Comparison of ENCODE assay signal across 8 cellular contexts in genomic region chr1:212665241-212666115, GRCh38. TPM values are rescaled to one million over a fixed set of nuclear protein-coding genes. Genes with fewer than 3 reads are reported as not detected.
DNase-seq lines count a peak whose midpoint lies in the region; ATAC-seq and TF ChIP-seq lines count a peak whose summit lies in the region.

No MANE protein-coding gene starts in this region.

- TF ChIP-seq CTCF in parathyroid adenoma (IDR thresholded peaks at IDR 0.05) (peak; percentile 78), tibial artery (IDR thresholded peaks at IDR 0.05) (peak; percentile 93 to 96)

- H3K4me3 ChIP-seq in parathyroid adenoma (ENCODE audit: low read depth, low read length) (peak overlapping the region; percentile 57), tibial artery (peak overlapping the region; percentile 54 to 60)

- peak overlapping the region; percentile 93 for H3K4me2 ChIP-seq in parathyroid adenoma (ENCODE audit: low read length)

- H3K36me3 ChIP-seq in parathyroid adenoma (ENCODE audit: control insufficient read depth, insufficient read depth, low read length), result no peaks in the 10 kb centered on the region
- H3K36me3 ChIP-seq in tibial artery, result no peaks in the 10 kb centered on the region

- peak overlapping the region; percentile 85 for H2AFZ ChIP-seq in parathyroid adenoma

- intact Hi-C loops in Right ventricle myocardium superior (cut with DNase I), result no loop called here
- intact Hi-C loops in tibial artery (cut with DNase I; ENCODE audit: low total_unique reads), result loop anchor here (10.0 kb wide), 1 partner anchor 119 kb away; no protein-coding TSS in a partner anchor

- H3K4me3 Mint-ChIP-seq in activated naive CD4-positive, alpha-beta T cell treated with anti-CD3 and anti-CD28 coated beads, Interleukin-2, amount 50 U/mL, for 24 hours, result peak overlapping the region; percentile 83

- ATAC-seq in GM21825 (IDR thresholded peaks at IDR 0.05; ENCODE audit: unreplicated experiment) (peak; percentile 92), Right ventricle myocardium superior (ENCODE audit: poor library complexity) (peak; percentile 99)

- no peaks in the 10 kb centered on the region for H3K4me1 ChIP-seq in parathyroid adenoma
- H3K4me1 ChIP-seq in tibial artery, result peaks cover 0 to 25% (median 7%) of the 10 kb centered on the region in 4 donors

- H3K27me3 ChIP-seq in parathyroid adenoma (ENCODE audit: control insufficient read depth, insufficient read depth, low read length), result no peaks in the 10 kb centered on the region
- H3K27me3 ChIP-seq in tibial artery, result no peaks in the 10 kb centered on the region

- DNase-seq in Daoy (ENCODE audit: low read depth), result peak; percentile 87
- peak; percentile 85 for DNase-seq in LHCN-M2 (ENCODE audit: low read depth)
- DNase-seq in SK-MEL-5 (ENCODE audit: low read depth, low spot score), result peak; percentile 65
- DNase-seq in Right ventricle myocardium superior, result peak; percentile 90
- peak; percentile 81 to 89 for DNase-seq in tibial artery

- peak overlapping the region; percentile 76 for H3K27ac Mint-ChIP-seq in activated naive CD4-positive, alpha-beta T cell treated with anti-CD3 and anti-CD28 coated beads, Interleukin-2, amount 50 U/mL, for 24 hours

- H3K79me2 ChIP-seq in parathyroid adenoma, result no peaks in the 10 kb centered on the region

- H3K9me3 ChIP-seq in parathyroid adenoma (ENCODE audit: control insufficient read depth, low read length) (no peaks in the 10 kb centered on the region), tibial artery (no peaks in the 10 kb centered on the region)

- peaks cover 5% of the 10 kb centered on the region for H3K4me1 Mint-ChIP-seq in activated naive CD4-positive, alpha-beta T cell treated with anti-CD3 and anti-CD28 coated beads, Interleukin-2, amount 50 U/mL, for 24 hours

- H3K36me3 Mint-ChIP-seq in activated naive CD4-positive, alpha-beta T cell treated with anti-CD3 and anti-CD28 coated beads, Interleukin-2, amount 50 U/mL, for 24 hours, result no peaks in the 10 kb centered on the region

- peaks cover 3% of the 10 kb centered on the region for H3K27me3 Mint-ChIP-seq in activated naive CD4-positive, alpha-beta T cell treated with anti-CD3 and anti-CD28 coated beads, Interleukin-2, amount 50 U/mL, for 24 hours

- H3K9me3 Mint-ChIP-seq in activated naive CD4-positive, alpha-beta T cell treated with anti-CD3 and anti-CD28 coated beads, Interleukin-2, amount 50 U/mL, for 24 hours, result no peaks in the 10 kb centered on the region

- no peak overlapping the region for H3K9ac ChIP-seq in parathyroid adenoma

- in situ Hi-C loops in SK-MEL-5 (cut with HindIII; ENCODE audit: low pct_unique_long_range_greater_than_20kb, low sequenced_read_pairs), result no loop called here

- H3K27ac ChIP-seq in parathyroid adenoma (peak overlapping the region; percentile 24), tibial artery (peak overlapping the region; percentile 49 to 57)

RNA-seq across cellular contexts. Expression of gene BATF3, which starts 34.2 kb away (rescaled TPM):
- total RNA-seq in Daoy (2014; rRNA removed; shearing (Covaris generic)), result 3.1 and 12.4 TPM in 2 replicates
- total RNA-seq in LHCN-M2 (2014; rRNA removed) (1.3 and 5.1 TPM in 2 replicates), Right ventricle myocardium superior (1.3 TPM)
- 1.3 TPM for polyA plus RNA-seq in LHCN-M2 (2012)
- 6.9 and 7.4 TPM in 2 replicates for total RNA-seq in SK-MEL-5 (2014; rRNA removed; shearing (Covaris generic))
- 3.6 and 8.5 TPM in 2 replicates for polyA plus RNA-seq in SK-MEL-5 (2015; cell fraction: cytosol; rRNA removed)
- 3.0 and 6.1 TPM in 2 replicates for polyA plus RNA-seq in SK-MEL-5 (2015; cell fraction: nucleus; rRNA removed)

RNA-seq across cellular contexts. Expression of gene ATF3, which starts 56.9 kb away (rescaled TPM):
- 17.8 and 37.4 TPM in 2 replicates for total RNA-seq in Daoy (2014; rRNA removed; shearing (Covaris generic))
- total RNA-seq in LHCN-M2 (2014; rRNA removed) (0.58 and 1.1 TPM in 2 replicates), Right ventricle myocardium superior (15.4 TPM)
- polyA plus RNA-seq in LHCN-M2 (2012), result 1.0 TPM
- total RNA-seq in SK-MEL-5 (2014; rRNA removed; shearing (Covaris generic)), result 10.5 and 11.9 TPM in 2 replicates
- 16.9 and 20.2 TPM in 2 replicates for polyA plus RNA-seq in SK-MEL-5 (2015; cell fraction: cytosol; rRNA removed)
- polyA plus RNA-seq in SK-MEL-5 (2015; cell fraction: nucleus; rRNA removed), result 17.3 and 29.6 TPM in 2 replicates

Comparison
In these comparisons a context has a peak if more than half of its experiments do, and no peak if none do; other contexts are left out.
1. Peak in every context shown above with its lines: DNase-seq, ATAC-seq, H3K4me3 ChIP-seq and H3K27ac ChIP-seq.